11 cellular contexts compared by ENCODE assay signal in genomic region chr1:60903591-60903990, GRCh38.
A peak's percentile ranks its signal among the peaks of the same experiment; 100 is the strongest.
DNase-seq lines count a peak whose midpoint lies in the region; ATAC-seq and TF ChIP-seq lines count a peak whose summit lies in the region.
"Had no signal": no experiment of that assay in that cellular context is flagged by ENCODE, and none has a peak within 500 bp of the region (broad histone marks: within the 10 kb centered on the region; RNA-seq: fewer than 3 reads in every experiment).

No MANE protein-coding gene starts in this region.

- H3K23ac ChIP-seq in neuronal stem cell (ENCODE audit: low read depth, low read length, poor library complexity): no peak overlapping the region

- H3K4me2 ChIP-seq in neuronal stem cell (ENCODE audit: insufficient read depth, low read length, poor library complexity, severe bottlenecking): no peak overlapping the region

- DNase-seq in AG08395 (ENCODE audit: low spot score): peak; percentile 38
- DNase-seq in NCI-H446 (lab: John Stamatoyannopoulos, UW): peak; percentile 97 to 100
- DNase-seq in fibroblast of pulmonary artery (ENCODE audit: low read depth): peak; percentile 12
- no peak for DNase-seq in neuronal stem cell (ENCODE audit: low spot score)
- no peak for DNase-seq in cerebellum (ENCODE audit: low spot score)
- DNase-seq in activated CD4-positive, alpha-beta T cell treated with anti-CD3 and anti-CD28 coated beads for 1 hour: no peak
- DNase-seq in kidney tubule cell (ENCODE audit: low spot score): no peak
- DNase-seq: immature natural killer cell, NCI-H2081 treated with DMSO at 0.1 percent for 48 hours, upper lobe of right lung had no signal

- H4K91ac ChIP-seq in neuronal stem cell (ENCODE audit: low read depth, low read length, poor library complexity): no peak overlapping the region

- no peaks in the 10 kb centered on the region for H3K27me3 ChIP-seq in neuronal stem cell (ENCODE audit: control insufficient read depth in 3 of 3, insufficient read depth in 3 of 3, low read depth in 1 of 3, low read length in 3 of 3)
- H3K27me3 ChIP-seq: upper lobe of right lung had no signal

- H3K4me3 ChIP-seq in fibroblast of pulmonary artery (replicated peaks; ENCODE audit: low read depth, low read length) (no peak overlapping the region), neuronal stem cell (ENCODE audit: low read length in 2 of 2) (no peak overlapping the region)
- H3K4me3 ChIP-seq: upper lobe of right lung had no signal

- no peak overlapping the region for H2AFZ ChIP-seq in neuronal stem cell (ENCODE audit: low read length)

- no peak overlapping the region for H4K8ac ChIP-seq in neuronal stem cell (ENCODE audit: low read depth, low read length)

- H3K79me1 ChIP-seq in neuronal stem cell (ENCODE audit: low read depth, low read length): no peaks in the 10 kb centered on the region

- H3K4ac ChIP-seq in neuronal stem cell (ENCODE audit: low read length): no peak overlapping the region

- H3K36me3 ChIP-seq in neuronal stem cell (replicated peaks in 1 of 2; ENCODE audit: control insufficient read depth in 2 of 2, insufficient read depth in 2 of 2, low read length in 2 of 2): no peaks in the 10 kb centered on the region
- H3K36me3 ChIP-seq: upper lobe of right lung had no signal

- H3K9ac ChIP-seq in neuronal stem cell (ENCODE audit: low read depth, low read length, poor library complexity): no peak overlapping the region

- H3K14ac ChIP-seq in neuronal stem cell (ENCODE audit: low read length): peak overlapping the region; percentile 32

- H2BK15ac ChIP-seq in neuronal stem cell (ENCODE audit: low read length): peak overlapping the region; percentile 28

- no peak overlapping the region for H2BK5ac ChIP-seq in neuronal stem cell (ENCODE audit: low read length)

- peaks cover 0 to 7% of the 10 kb centered on the region in 2 donors for H3K4me1 ChIP-seq in neuronal stem cell (ENCODE audit: control insufficient read depth in 2 of 2, insufficient read depth in 1 of 2, low read depth in 1 of 2, low read length in 2 of 2)

- no peaks in the 10 kb centered on the region for H3K9me3 ChIP-seq in neuronal stem cell (replicated peaks in 1 of 2; ENCODE audit: control insufficient read depth in 2 of 2, insufficient read depth in 1 of 2, low read depth in 1 of 2, low read length in 2 of 2)
- H3K9me3 ChIP-seq: upper lobe of right lung had no signal

- TF ChIP-seq CTCF in fibroblast of pulmonary artery (IDR thresholded peaks at IDR 0.05; ENCODE audit: low read length, missing control alignments): no peak

- no CpG with 5 or more reads among the region's 10 CpGs for WGBS in neuronal stem cell (ENCODE audit: extremely low coverage in 2 of 2, insufficient read length in 2 of 2, insufficient replicate concordance in 1 of 2), 2 donors

- H3K27ac ChIP-seq in neuronal stem cell (replicated peaks; ENCODE audit: low read length): no peak overlapping the region
- H3K27ac ChIP-seq: upper lobe of right lung had no signal

- peak overlapping the region; percentile 42 for H3K18ac ChIP-seq in neuronal stem cell (ENCODE audit: low read length)

- no peak for ATAC-seq in HG02571 (IDR thresholded peaks at IDR 0.05; ENCODE audit: unreplicated experiment)
- ATAC-seq: upper lobe of right lung had no signal

- no peak overlapping the region for H2BK12ac ChIP-seq in neuronal stem cell (ENCODE audit: low read length)

- H2BK120ac ChIP-seq in neuronal stem cell (ENCODE audit: low read depth, low read length): no peak overlapping the region

- peak overlapping the region; percentile 56 for H2AK5ac ChIP-seq in neuronal stem cell (ENCODE audit: low read depth, low read length)

Comparison
In these comparisons a context has a peak if more than half of its experiments do, and no peak if none do; other contexts are left out.
1. DNase-seq: peak in AG08395 (single experiment), NCI-H446 (2 of 2) and fibroblast of pulmonary artery (single experiment); none in neuronal stem cell (single experiment), cerebellum (single experiment), activated CD4-positive, alpha-beta T cell treated with anti-CD3 and anti-CD28 coated beads for 1 hour (single experiment) and kidney tubule cell (single experiment).